ENCODE assay signal across 7 cellular contexts in the genomic region with DNA sequence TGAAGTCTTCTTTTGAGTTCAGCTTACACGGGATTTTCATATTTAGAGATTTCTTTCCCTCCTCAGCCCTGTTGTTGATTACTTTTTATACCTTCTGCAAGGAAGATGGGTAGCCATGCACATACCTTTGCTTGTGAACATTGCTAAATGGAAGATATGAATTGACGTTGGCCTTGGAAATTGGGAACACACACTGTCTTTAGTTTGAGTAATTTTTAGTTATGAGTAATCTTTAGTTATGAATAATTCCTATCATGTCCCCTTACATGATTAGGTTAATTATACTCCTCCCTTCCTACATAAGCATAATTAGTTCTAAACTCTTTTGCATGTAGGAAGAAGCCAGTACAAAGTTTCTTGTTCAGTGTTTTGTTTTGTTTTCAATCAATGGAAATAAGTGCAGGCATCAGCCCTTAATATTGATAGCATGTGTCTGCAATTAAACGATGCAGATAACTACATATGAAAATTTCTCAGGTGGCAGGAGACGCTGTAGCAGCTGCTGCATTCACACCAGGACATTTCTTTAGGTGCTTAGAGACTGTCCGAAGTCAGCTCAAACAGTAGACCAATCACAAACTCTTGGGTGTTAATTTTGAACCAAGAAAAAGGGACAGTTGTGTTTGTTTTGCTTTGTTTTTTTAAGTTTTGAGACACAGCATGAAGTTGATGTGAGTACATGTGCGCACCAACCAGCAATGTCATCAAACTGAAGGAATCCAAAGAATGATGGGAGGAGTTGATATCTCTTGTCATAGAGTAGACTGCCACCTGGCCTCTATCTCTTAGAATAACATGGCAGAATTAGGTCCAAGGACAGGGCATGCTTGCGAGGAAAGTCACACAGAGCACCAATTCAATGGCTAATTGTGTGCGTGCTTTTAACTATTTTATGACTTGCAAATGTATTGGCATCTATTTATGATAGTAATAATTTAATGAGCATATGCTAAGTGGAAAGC. TPM values are rescaled to one million over a fixed set of nuclear protein-coding genes. Genes with fewer than 3 reads are reported as not detected.
DNase-seq lines count a peak whose midpoint lies in the region; ATAC-seq and TF ChIP-seq lines count a peak whose summit lies in the region.

No MANE protein-coding gene starts in this region.

- no peak for TF ChIP-seq EP300 in esophagus muscularis mucosa (IDR thresholded peaks at IDR 0.05)

- H3K4me3 Mint-ChIP-seq in osteocyte (ENCODE audit: unreplicated experiment) (no peak overlapping the region), MCF 10A (ENCODE audit: unreplicated experiment) (no peak overlapping the region)

- H3K36me3 Mint-ChIP-seq in osteocyte (ENCODE audit: unreplicated experiment) (peaks cover 30% of the 10 kb centered on the region), MCF 10A (ENCODE audit: insufficient read depth, unreplicated experiment) (peaks cover 54% of the 10 kb centered on the region)

- POLR2A ChIA-PET in MCF 10A (lab: Yijun Ruan, JAX): interaction anchor here (1.0 kb wide), 1 partner anchor 12 kb away, joined by 3 read pairs; no protein-coding TSS in a partner anchor

- TF ChIP-seq CTCF in GM12873 (IDR thresholded peaks at IDR 0.05; ENCODE audit: insufficient read depth, low read depth, low read length, missing control alignments): peak; percentile 28
- peak; percentile 15 to 30 (median 28) for TF ChIP-seq CTCF in esophagus muscularis mucosa (IDR thresholded peaks at IDR 0.05)
- TF ChIP-seq CTCF in osteocyte (IDR thresholded peaks at IDR 0.05): peak; percentile 34
- no peak for TF ChIP-seq CTCF in MCF 10A (IDR thresholded peaks at IDR 0.05; ENCODE audit: unreplicated experiment)

- H3K27me3 Mint-ChIP-seq in osteocyte (ENCODE audit: unreplicated experiment) (no peaks in the 10 kb centered on the region), MCF 10A (ENCODE audit: insufficient read depth, unreplicated experiment) (no peaks in the 10 kb centered on the region)

- CTCF ChIA-PET in MCF 10A (lab: Yijun Ruan, JAX): interaction anchor here (0.9 kb wide), 1 partner anchor 20 kb away, joined by 3 read pairs; no protein-coding TSS in a partner anchor

- ATAC-seq in HG03520 (IDR thresholded peaks at IDR 0.05; ENCODE audit: unreplicated experiment) (no peak), GM18505 (IDR thresholded peaks at IDR 0.05; ENCODE audit: unreplicated experiment) (no peak)

- H3K9me3 Mint-ChIP-seq in osteocyte (ENCODE audit: unreplicated experiment) (no peaks in the 10 kb centered on the region), MCF 10A (ENCODE audit: unreplicated experiment) (no peaks in the 10 kb centered on the region)

- no peaks in the 10 kb centered on the region for H3K9me3 ChIP-seq in esophagus muscularis mucosa

- peaks cover 4 to 69% (median 55%) of the 10 kb centered on the region in 4 donors for H3K36me3 ChIP-seq in esophagus muscularis mucosa

- no peak overlapping the region for H3K27ac Mint-ChIP-seq in osteocyte (ENCODE audit: unreplicated experiment)
- no peak overlapping the region for H3K27ac Mint-ChIP-seq in MCF 10A (ENCODE audit: low read depth, unreplicated experiment)

- H3K4me1 ChIP-seq in esophagus muscularis mucosa: no peaks in the 10 kb centered on the region

- intact Hi-C loops in esophagus muscularis mucosa (cut with DNase I) (no loop called here), MCF 10A (cut with micrococcal nuclease) (loop anchor here (2.0 to 5.0 kb wide), 2 partner anchors 49 to 126 kb away; partner anchors contain the start of gene SMARCA2)

- no peaks in the 10 kb centered on the region for H3K27me3 ChIP-seq in esophagus muscularis mucosa

- H3K4me1 Mint-ChIP-seq in osteocyte (ENCODE audit: unreplicated experiment): peaks cover 14% of the 10 kb centered on the region
- no peaks in the 10 kb centered on the region for H3K4me1 Mint-ChIP-seq in MCF 10A (ENCODE audit: insufficient read depth, unreplicated experiment)

- BruUV-seq in MCF 10A (replicated peaks; lab: Mats Ljungman, UMichigan): no TSS peak

- TF ChIP-seq POLR2A in esophagus muscularis mucosa (IDR thresholded peaks at IDR 0.05; ENCODE audit: low read depth): no peak
- TF ChIP-seq POLR2A in GM18505 (IDR thresholded peaks at IDR 0.05; ENCODE audit: borderline replicate concordance, extremely low read depth, insufficient read depth, insufficient read length): no peak

- peak; percentile 55 for DNase-seq in M059J (ENCODE audit: low read depth)
- no peak for DNase-seq in esophagus muscularis mucosa (ENCODE audit: extremely low spot score)
- DNase-seq in osteocyte (ENCODE audit: extremely low spot score, unreplicated experiment): no peak
- no peak for DNase-seq in MCF 10A (ENCODE audit: unreplicated experiment)

- H3K4me3 ChIP-seq in esophagus muscularis mucosa: no peak overlapping the region

- H3K27ac ChIP-seq in esophagus muscularis mucosa (replicated peaks in 1 of 4): no peak overlapping the region

- 83% methylated on average over 8 of the region's 8 CpGs for WGBS in esophagus muscularis mucosa

RNA-seq across cellular contexts. Expression of gene SMARCA2, which starts 51.4 kb away (rescaled TPM):
- 62.0 and 75.0 TPM in 2 replicates for total RNA-seq in M059J (2014; rRNA removed; shearing (Covaris generic))
- total RNA-seq in esophagus muscularis mucosa (10 to 100 TPM; 76.7 to 99.0 (median 89.8) TPM), osteocyte (110 and 115 TPM in 2 replicates), MCF 10A (2022) (75.6 and 77.6 TPM in 2 replicates)
